9 cellular contexts compared by ENCODE assay signal in the genomic region with DNA sequence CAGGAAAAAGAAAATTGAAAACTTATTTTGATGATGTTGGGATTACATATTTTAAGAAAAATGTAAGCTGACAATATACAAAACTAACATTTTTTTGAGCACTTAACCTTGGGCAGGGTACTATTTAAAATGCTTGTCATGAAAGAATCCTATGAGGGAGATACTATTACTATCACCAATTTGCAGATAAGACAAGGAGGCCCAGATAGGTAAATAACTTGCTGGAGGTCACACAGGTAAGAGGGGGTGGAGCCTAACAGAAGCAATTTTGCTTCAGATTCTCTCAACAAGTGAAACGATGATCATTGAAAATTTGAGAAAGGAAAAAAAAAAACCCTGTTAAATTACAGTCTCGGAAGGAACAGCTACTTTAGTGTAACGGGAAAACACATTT. TPM values are rescaled to one million over a fixed set of nuclear protein-coding genes. Genes with fewer than 3 reads are reported as not detected.
A peak's percentile ranks its signal among the peaks of the same experiment; 100 is the strongest.
DNase-seq lines count a peak whose midpoint lies in the region; ATAC-seq and TF ChIP-seq lines count a peak whose summit lies in the region.
"Had no signal": no experiment of that assay in that cellular context is flagged by ENCODE, and none has a peak within 500 bp of the region (broad histone marks: within the 10 kb centered on the region; RNA-seq: fewer than 3 reads in every experiment).

No MANE protein-coding gene starts in this region.

- intact Hi-C loops in stomach (cut with DNase I; ENCODE audit: low total_unique reads), result no loop called here

- DNase-seq in activated CD8-positive, alpha-beta memory T cell treated with anti-CD3 and anti-CD28 coated beads, Interleukin-2, amount 10 ng/mL, durations not matched to agents 7 days and 5 days, result no peak
- no peak for DNase-seq in activated CD8-positive, alpha-beta memory T cell treated with anti-CD3 and anti-CD28 coated beads, Interleukin-2, amount 50 U/mL, for 48 hours
- DNase-seq in activated CD4-positive, alpha-beta memory T cell treated with anti-CD3 and anti-CD28 coated beads, Interleukin-2, amount 10 ng/mL, durations not matched to agents 7 days and 5 days, result no peak
- DNase-seq in hepatocyte (ENCODE audit: low spot score) (peak; percentile 24), stomach (no peak), NCI-H774 (lab: John Stamatoyannopoulos, UW) (no peak)
- no peak for DNase-seq in stimulated activated CD4-positive, alpha-beta T cell treated with anti-CD3 and anti-CD28 coated beads, Interleukin-4, amount 100 ng/mL, for 24 hours
- DNase-seq: COR-L47 had no signal

- peaks cover 74% of the 10 kb centered on the region for H3K79me2 ChIP-seq in hepatocyte

- peak overlapping the region; percentile 91 for H3K4me3 Mint-ChIP-seq in activated CD8-positive, alpha-beta memory T cell treated with anti-CD3 and anti-CD28 coated beads, Interleukin-2, amount 10 ng/mL, durations not matched to agents 7 days and 5 days
- peak overlapping the region; percentile 90 for H3K4me3 Mint-ChIP-seq in activated CD4-positive, alpha-beta memory T cell treated with anti-CD3 and anti-CD28 coated beads, Interleukin-2, amount 10 ng/mL, durations not matched to agents 7 days and 5 days

- H3K9me3 Mint-ChIP-seq in activated CD8-positive, alpha-beta memory T cell treated with anti-CD3 and anti-CD28 coated beads, Interleukin-2, amount 10 ng/mL, durations not matched to agents 7 days and 5 days (ENCODE audit: low read depth), result no peaks in the 10 kb centered on the region
- H3K9me3 Mint-ChIP-seq in activated CD4-positive, alpha-beta memory T cell treated with anti-CD3 and anti-CD28 coated beads, Interleukin-2, amount 10 ng/mL, durations not matched to agents 7 days and 5 days, result no peaks in the 10 kb centered on the region

- peaks cover 51% of the 10 kb centered on the region for H3K36me3 Mint-ChIP-seq in activated CD8-positive, alpha-beta memory T cell treated with anti-CD3 and anti-CD28 coated beads, Interleukin-2, amount 10 ng/mL, durations not matched to agents 7 days and 5 days
- peaks cover 60% of the 10 kb centered on the region for H3K36me3 Mint-ChIP-seq in activated CD4-positive, alpha-beta memory T cell treated with anti-CD3 and anti-CD28 coated beads, Interleukin-2, amount 10 ng/mL, durations not matched to agents 7 days and 5 days (ENCODE audit: low read depth)

- H3K9me3 ChIP-seq in hepatocyte (ENCODE audit: low read depth) (no peaks in the 10 kb centered on the region), stomach (no peaks in the 10 kb centered on the region)

- no peak for ATAC-seq in activated CD8-positive, alpha-beta memory T cell treated with anti-CD3 and anti-CD28 coated beads, Interleukin-2, amount 10 ng/mL, durations not matched to agents 7 days and 5 days
- no peak for ATAC-seq in esophagus mucosa

- H3K4me3 ChIP-seq in hepatocyte (no peak overlapping the region), stomach (peak overlapping the region in 2 of 4 donors; percentile 70 to 79)

- H2AFZ ChIP-seq in hepatocyte, result no peak overlapping the region

- peak overlapping the region; percentile 100 for H3K27ac Mint-ChIP-seq in activated CD8-positive, alpha-beta memory T cell treated with anti-CD3 and anti-CD28 coated beads, Interleukin-2, amount 10 ng/mL, durations not matched to agents 7 days and 5 days
- H3K27ac Mint-ChIP-seq in activated CD4-positive, alpha-beta memory T cell treated with anti-CD3 and anti-CD28 coated beads, Interleukin-2, amount 10 ng/mL, durations not matched to agents 7 days and 5 days, result peak overlapping the region; percentile 78

- H3K27me3 ChIP-seq in hepatocyte (no peaks in the 10 kb centered on the region), stomach (no peaks in the 10 kb centered on the region)

- H4K20me1 ChIP-seq in hepatocyte (ENCODE audit: insufficient read depth, poor library complexity, severe bottlenecking), result peaks cover 24% of the 10 kb centered on the region

- TF ChIP-seq EP300 in stomach (IDR thresholded peaks at IDR 0.05), result no peak

- TF ChIP-seq POLR2A in stomach (IDR thresholded peaks at IDR 0.05), result no peak

- no peaks in the 10 kb centered on the region for H3K36me3 ChIP-seq in hepatocyte (replicated peaks; ENCODE audit: insufficient read depth, low read depth)
- peaks cover 13 to 35% (median 35%) of the 10 kb centered on the region in 4 donors for H3K36me3 ChIP-seq in stomach

- peak overlapping the region; percentile 98 for H3K27ac ChIP-seq in hepatocyte
- H3K27ac ChIP-seq in stomach, result peak overlapping the region in 4 of 5 donors; percentile 97 to 99 (median 99)

- WGBS in hepatocyte (ENCODE audit: low lambda C conversion rate, missing lambda C conversion rate), result 68% methylated on average over 3 of the region's 3 CpGs
- WGBS in stomach, 5 donors, result 35 to 55% (median 38%) methylated on average over 3 of the region's 3 CpGs

- POLR2A ChIA-PET in activated CD4-positive, alpha-beta memory T cell treated with anti-CD3 and anti-CD28 coated beads, Interleukin-2, amount 10 ng/mL, durations not matched to agents 7 days and 5 days (lab: Charles Lee), result interaction anchor here (0.6 to 6.3 kb wide), 10 partner anchors 12 to 61 kb away, joined by 3 to 70 read pairs (median 6); a partner anchor contains a TSS

- H3K9me2 ChIP-seq in hepatocyte (replicated peaks; ENCODE audit: insufficient read depth), result no peaks in the 10 kb centered on the region

- peaks cover 12% of the 10 kb centered on the region for H3K4me1 ChIP-seq in hepatocyte (ENCODE audit: insufficient read depth)
- H3K4me1 ChIP-seq in stomach, result peaks cover 17 to 56% (median 36%) of the 10 kb centered on the region in 4 donors

- H3K4me2 ChIP-seq in hepatocyte, result peak overlapping the region; percentile 78

- CTCF ChIA-PET in activated CD8-positive, alpha-beta memory T cell treated with anti-CD3 and anti-CD28 coated beads, Interleukin-2, amount 10 ng/mL, durations not matched to agents 7 days and 5 days (lab: Charles Lee), result interaction anchor here (1.0 to 2.9 kb wide), 3 partner anchors 48 to 65 kb away, joined by 3 to 9 read pairs (median 7); a partner anchor contains a TSS
- CTCF ChIA-PET in activated CD4-positive, alpha-beta memory T cell treated with anti-CD3 and anti-CD28 coated beads, Interleukin-2, amount 10 ng/mL, durations not matched to agents 7 days and 5 days (lab: Charles Lee), result interaction anchor here (1.1 to 2.6 kb wide), 2 partner anchors 45 to 65 kb away, joined by 4 to 12 read pairs; no protein-coding TSS in a partner anchor

- peaks cover 31% of the 10 kb centered on the region for H3K4me1 Mint-ChIP-seq in activated CD8-positive, alpha-beta memory T cell treated with anti-CD3 and anti-CD28 coated beads, Interleukin-2, amount 10 ng/mL, durations not matched to agents 7 days and 5 days
- peaks cover 28% of the 10 kb centered on the region for H3K4me1 Mint-ChIP-seq in activated CD4-positive, alpha-beta memory T cell treated with anti-CD3 and anti-CD28 coated beads, Interleukin-2, amount 10 ng/mL, durations not matched to agents 7 days and 5 days

- TF ChIP-seq CTCF in hepatocyte (IDR thresholded peaks at IDR 0.05; ENCODE audit: poor library complexity), result no peak
- no peak for TF ChIP-seq CTCF in stomach (IDR thresholded peaks at IDR 0.05)

- no peaks in the 10 kb centered on the region for H3K27me3 Mint-ChIP-seq in activated CD8-positive, alpha-beta memory T cell treated with anti-CD3 and anti-CD28 coated beads, Interleukin-2, amount 10 ng/mL, durations not matched to agents 7 days and 5 days
- no peaks in the 10 kb centered on the region for H3K27me3 Mint-ChIP-seq in activated CD4-positive, alpha-beta memory T cell treated with anti-CD3 and anti-CD28 coated beads, Interleukin-2, amount 10 ng/mL, durations not matched to agents 7 days and 5 days

RNA-seq across cellular contexts. Expression of a gene that starts 1.2 kb away (rescaled TPM):
- total RNA-seq in activated CD8-positive, alpha-beta memory T cell treated with anti-CD3 and anti-CD28 coated beads, Interleukin-2, amount 10 ng/mL, durations not matched to agents 7 days and 5 days, result 100 to 1,000 TPM; 135 to 189 TPM
- total RNA-seq in activated CD4-positive, alpha-beta memory T cell treated with anti-CD3 and anti-CD28 coated beads, Interleukin-2, amount 10 ng/mL, durations not matched to agents 7 days and 5 days, result 100 to 1,000 TPM; 108 to 111 TPM
- total RNA-seq in hepatocyte, result 83.3 and 99.6 TPM in 2 replicates
- 41.6 TPM in 2 replicates for polyA plus RNA-seq in hepatocyte
- 100 to 1,000 TPM in 2 of 5 donors, 10 to 100 TPM in 2, 1 to 10 TPM in 1; 4.1 to 126 (median 85.1) TPM for total RNA-seq in stomach
- 10 to 100 TPM; 15.5 to 20.8 (median 19.5) TPM for polyA plus RNA-seq in stomach
- total RNA-seq in esophagus mucosa, result 61.3 TPM

RNA-seq across cellular contexts. Expression of a gene that starts 2.1 kb away (rescaled TPM):
- total RNA-seq in activated CD8-positive, alpha-beta memory T cell treated with anti-CD3 and anti-CD28 coated beads, Interleukin-2, amount 10 ng/mL, durations not matched to agents 7 days and 5 days, result 100 to 1,000 TPM; 279 to 363 TPM
- 100 to 1,000 TPM; 279 to 290 TPM for total RNA-seq in activated CD4-positive, alpha-beta memory T cell treated with anti-CD3 and anti-CD28 coated beads, Interleukin-2, amount 10 ng/mL, durations not matched to agents 7 days and 5 days
- total RNA-seq in hepatocyte (154 and 181 TPM in 2 replicates), stomach (100 to 1,000 TPM; 187 to 351 (median 237) TPM), esophagus mucosa (129 TPM)
- polyA plus RNA-seq in hepatocyte (358 and 454 TPM in 2 replicates), stomach (100 to 1,000 TPM in 2 of 3 donors, 10 to 100 TPM in 1; 31.8 to 419 (median 108) TPM)

RNA-seq across cellular contexts. Expression of a gene that starts 47.8 kb away (rescaled TPM):
- total RNA-seq in activated CD8-positive, alpha-beta memory T cell treated with anti-CD3 and anti-CD28 coated beads, Interleukin-2, amount 10 ng/mL, durations not matched to agents 7 days and 5 days, result 10 to 100 TPM; 41.6 to 46.3 TPM
- total RNA-seq in activated CD4-positive, alpha-beta memory T cell treated with anti-CD3 and anti-CD28 coated beads, Interleukin-2, amount 10 ng/mL, durations not matched to agents 7 days and 5 days, result 10 to 100 TPM; 35.4 to 35.5 TPM
- total RNA-seq in hepatocyte, result 15.1 and 15.9 TPM in 2 replicates
- 17.1 and 23.2 TPM in 2 replicates for polyA plus RNA-seq in hepatocyte
- total RNA-seq in stomach, result 10 to 100 TPM in 3 of 5 donors, 1 to 10 TPM in 1, under 1 TPM in 1; 0.58 to 72.4 (median 19.1) TPM
- polyA plus RNA-seq in stomach, result 10 to 100 TPM in 1 of 3 donors, 1 to 10 TPM in 2; 5.9 to 13.1 (median 6.3) TPM
- total RNA-seq in esophagus mucosa, result 8.2 TPM

RNA-seq across cellular contexts. Expression of a gene that starts 49.2 kb away (rescaled TPM):
- under 1 TPM; 0.53 to 0.75 TPM for total RNA-seq in activated CD8-positive, alpha-beta memory T cell treated with anti-CD3 and anti-CD28 coated beads, Interleukin-2, amount 10 ng/mL, durations not matched to agents 7 days and 5 days
- under 1 TPM; 0.55 to 0.60 TPM for total RNA-seq in activated CD4-positive, alpha-beta memory T cell treated with anti-CD3 and anti-CD28 coated beads, Interleukin-2, amount 10 ng/mL, durations not matched to agents 7 days and 5 days
- total RNA-seq in hepatocyte (3.8 and 5.8 TPM in 2 replicates), stomach (1 to 10 TPM in 1 of 5 donors, under 1 TPM in 3, not detected in 1; 0.43 to 1.1 (median 0.74) TPM), esophagus mucosa (0.52 TPM)
- polyA plus RNA-seq in hepatocyte (1.2 and 2.0 TPM in 2 replicates), stomach (1 to 10 TPM; 1.2 to 4.3 (median 1.7) TPM)
